ENCODE assay signal across 11 cellular contexts in the genomic region with DNA sequence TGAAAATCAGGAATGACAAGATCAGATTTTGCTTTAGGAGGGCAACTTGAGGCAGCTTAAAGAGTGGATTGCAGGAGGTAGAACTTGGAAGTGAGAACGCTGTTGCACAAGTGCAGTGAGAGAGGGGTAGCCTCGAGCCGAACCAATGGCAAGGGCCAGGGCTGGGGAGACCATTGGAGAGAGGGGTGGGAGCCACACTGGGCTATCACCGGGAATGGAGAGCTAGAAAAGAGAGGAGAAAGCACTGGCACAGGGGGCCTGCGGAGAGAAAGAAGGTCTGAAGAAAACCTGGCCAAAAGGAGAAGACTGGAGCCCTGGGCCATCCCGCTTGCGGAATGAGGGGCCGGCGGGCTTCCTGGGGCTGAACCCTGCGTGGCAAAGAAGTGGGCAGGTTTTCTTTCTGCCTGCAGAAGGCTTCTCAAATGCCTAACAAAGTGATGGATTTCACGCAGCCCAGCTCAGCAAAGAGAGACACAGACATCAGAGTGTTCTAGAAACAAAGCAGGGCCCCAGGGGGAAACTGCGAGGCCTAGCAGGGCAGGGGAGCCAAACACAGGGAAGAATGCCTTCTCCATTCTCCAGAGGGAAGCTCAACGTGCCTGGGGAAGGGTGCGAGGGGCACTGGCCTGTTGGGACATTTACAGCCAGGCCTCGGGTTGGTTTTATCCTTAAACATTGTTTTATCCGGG. TPM values are rescaled to one million over a fixed set of nuclear protein-coding genes. Genes with fewer than 3 reads are reported as not detected.
DNase-seq lines count a peak whose midpoint lies in the region; ATAC-seq and TF ChIP-seq lines count a peak whose summit lies in the region.
"Had no signal": no experiment of that assay in that cellular context is flagged by ENCODE, and none has a peak within 500 bp of the region (broad histone marks: within the 10 kb centered on the region; RNA-seq: fewer than 3 reads in every experiment).

No MANE protein-coding gene starts in this region.

- no TSS peak for BruUV-seq in OCI-LY7 (replicated peaks; lab: Mats Ljungman, UMichigan)

- peaks cover 22% of the 10 kb centered on the region for H3K27me3 Mint-ChIP-seq in T-helper 2 cell treated with Interferon-gamma antibody and Interleukin-4, amounts not matched to agents 5 μg/mL and 100 μg/mL, for 36 hours (ENCODE audit: low read depth)

- no peak for ATAC-seq in HG02870 (IDR thresholded peaks at IDR 0.05; ENCODE audit: unreplicated experiment)

- peaks cover 11% of the 10 kb centered on the region for H3K4me1 Mint-ChIP-seq in T-helper 2 cell treated with Interferon-gamma antibody and Interleukin-4, amounts not matched to agents 5 μg/mL and 100 μg/mL, for 36 hours (ENCODE audit: low read depth)

- peaks cover 3% of the 10 kb centered on the region for H3K36me3 Mint-ChIP-seq in T-helper 2 cell treated with Interferon-gamma antibody and Interleukin-4, amounts not matched to agents 5 μg/mL and 100 μg/mL, for 36 hours (ENCODE audit: low read depth)

- no peak overlapping the region for H3K27ac ChIP-seq in OCI-LY7 (ENCODE audit: low read depth, low read length, poor library complexity, severe bottlenecking)
- H3K27ac ChIP-seq in coronary artery = no peak overlapping the region
- no peak overlapping the region for H3K27ac ChIP-seq in rectal smooth muscle tissue (ENCODE audit: low read depth, low read length)

- no peaks in the 10 kb centered on the region for H3K9me3 ChIP-seq in OCI-LY7 (ENCODE audit: low read length)

- peak overlapping the region; percentile 80 for H3K4me3 Mint-ChIP-seq in T-helper 2 cell treated with Interferon-gamma antibody and Interleukin-4, amounts not matched to agents 5 μg/mL and 100 μg/mL, for 36 hours

- no peak overlapping the region for H2AFZ ChIP-seq in OCI-LY7 (ENCODE audit: low read length)

- H3K9me3 Mint-ChIP-seq in T-helper 2 cell treated with Interferon-gamma antibody and Interleukin-4, amounts not matched to agents 5 μg/mL and 100 μg/mL, for 36 hours = no peaks in the 10 kb centered on the region

- DNase-seq in T-helper 2 cell treated with Interferon-gamma antibody and Interleukin-4, amounts not matched to agents 5 μg/mL and 100 μg/mL, for 36 hours (ENCODE audit: low spot score) = no peak
- DNase-seq in T-helper 2 cell (no peak), OCI-LY7 (ENCODE audit: low spot score) (no peak), coronary artery (ENCODE audit: low spot score) (peak; percentile 53), cerebellar nuclear complex (lab: John Stamatoyannopoulos, UW) (no peak), AML-193 (lab: John Stamatoyannopoulos, UW) (no peak)
- DNase-seq: NCI-H1105, occipital lobe had no signal

- H3K27ac Mint-ChIP-seq in T-helper 2 cell treated with Interferon-gamma antibody and Interleukin-4, amounts not matched to agents 5 μg/mL and 100 μg/mL, for 36 hours = peak overlapping the region; percentile 55

- H3K36me3 ChIP-seq in OCI-LY7 (ENCODE audit: insufficient read depth, low read length) = peaks cover 8% of the 10 kb centered on the region; the same call in 1 of the 2 replicates
- H3K36me3 ChIP-seq in rectal smooth muscle tissue (ENCODE audit: control insufficient read depth, insufficient read depth, low read length) = no peaks in the 10 kb centered on the region

- H3K9me2 ChIP-seq in OCI-LY7 (ENCODE audit: insufficient read depth, low read length) = no peaks in the 10 kb centered on the region

- peak overlapping the region; percentile 69; the same call in 1 of the 2 replicates for H3K4me2 ChIP-seq in OCI-LY7 (ENCODE audit: low read length)

- H3K27me3 ChIP-seq in rectal smooth muscle tissue (ENCODE audit: control insufficient read depth, insufficient read depth, low read length) = no peaks in the 10 kb centered on the region

- no peak overlapping the region for H3K9ac ChIP-seq in rectal smooth muscle tissue (ENCODE audit: low read length)

- peaks cover 11% of the 10 kb centered on the region; the same call in 1 of the 2 replicates for H3K79me2 ChIP-seq in OCI-LY7 (ENCODE audit: insufficient read depth, low read depth, low read length)

- H3K4me1 ChIP-seq in OCI-LY7 (ENCODE audit: insufficient read depth, low read length, poor library complexity, severe bottlenecking) (peaks cover 22% of the 10 kb centered on the region), rectal smooth muscle tissue (ENCODE audit: control insufficient read depth, insufficient read depth, low read length) (no peaks in the 10 kb centered on the region)

- POLR2A ChIA-PET in OCI-LY7 (lab: Charles Lee) = interaction anchor here (0.6 to 2.8 kb wide), 3 partner anchors 22 to 149 kb away, joined by 4 to 11 read pairs (median 4); no protein-coding TSS in a partner anchor

- H4K20me1 ChIP-seq in OCI-LY7 (ENCODE audit: insufficient read depth, low read length) = no peaks in the 10 kb centered on the region

- CTCF ChIA-PET in OCI-LY7 (lab: Charles Lee; ENCODE audit: unreplicated experiment) = interaction anchor here (1.0 kb wide), 1 partner anchor 24 kb away, joined by 4 read pairs; no protein-coding TSS in a partner anchor

- intact Hi-C loops in OCI-LY7 (cut with micrococcal nuclease; ENCODE audit: unreplicated experiment) = no loop called here

- H3K4me3 ChIP-seq in OCI-LY7 (ENCODE audit: low read depth, low read length, poor library complexity, severe bottlenecking) (no peak overlapping the region), coronary artery (no peak overlapping the region), rectal smooth muscle tissue (ENCODE audit: low read length) (peak overlapping the region; percentile 68)

- TF ChIP-seq CTCF in OCI-LY7 (conservative IDR thresholded peaks at IDR 0.05; ENCODE audit: low read length) (no peak), coronary artery (IDR thresholded peaks at IDR 0.05) (no peak)

RNA-seq across cellular contexts. Expression of a gene that starts 1.2 kb away (rescaled TPM):
- 20.5 and 27.6 TPM in 2 replicates for total RNA-seq in OCI-LY7 (2014; rRNA removed; shearing (Covaris generic))
- 22.5 and 29.4 TPM in 2 replicates for total RNA-seq in OCI-LY7 (2022)

RNA-seq across cellular contexts. Expression of a gene that starts 16.5 kb away (rescaled TPM):
- 1.9 and 3.9 TPM in 2 replicates for total RNA-seq in OCI-LY7 (2014; rRNA removed; shearing (Covaris generic))
- 2.5 and 3.5 TPM in 2 replicates for total RNA-seq in OCI-LY7 (2022)
- total RNA-seq: A172 had no signal
